ENCODE assay signal across 9 cellular contexts in genomic region chr1:201539561-201540404, GRCh38. TPM values are rescaled to one million over a fixed set of nuclear protein-coding genes. Genes with fewer than 3 reads are reported as not detected.
DNase-seq lines count a peak whose midpoint lies in the region; ATAC-seq and TF ChIP-seq lines count a peak whose summit lies in the region.
"Had no signal": no experiment of that assay in that cellular context is flagged by ENCODE, and none has a peak within 500 bp of the region (broad histone marks: within the 10 kb centered on the region; RNA-seq: fewer than 3 reads in every experiment).

No MANE protein-coding gene starts in this region.

- H3K4me3 ChIP-seq in breast epithelium: peak overlapping the region; percentile 73 to 97 (median 76)
- H3K4me3 ChIP-seq in sigmoid colon: peak overlapping the region; percentile 63 to 86 (median 72)

- H3K27me3 ChIP-seq in breast epithelium (no peaks in the 10 kb centered on the region), sigmoid colon (no peaks in the 10 kb centered on the region)

- ATAC-seq in HG03342 (IDR thresholded peaks at IDR 0.05; ENCODE audit: unreplicated experiment) (no peak), GM18520 (IDR thresholded peaks at IDR 0.05; ENCODE audit: unreplicated experiment) (no peak)

- intact Hi-C loops in breast epithelium (cut with DNase I; ENCODE audit: low total_unique reads) (loop anchor here (5.0 kb wide), 1 partner anchor 258 kb away; no protein-coding TSS in a partner anchor), sigmoid colon (cut with DNase I) (no loop called here)

- no peaks in the 10 kb centered on the region for H3K9me3 Mint-ChIP-seq in activated CD4-positive, alpha-beta T cell treated with anti-CD3 and anti-CD28 coated beads, Interleukin-2, amount 10 ng/mL, durations not matched to agents 7 days and 5 days
- H3K9me3 Mint-ChIP-seq in immature natural killer cell: no peaks in the 10 kb centered on the region

- TF ChIP-seq EP300 in sigmoid colon (IDR thresholded peaks at IDR 0.05): peak in 1 of 4 donors; percentile 18

- peak overlapping the region; percentile 57 for H3K4me3 Mint-ChIP-seq in activated CD4-positive, alpha-beta T cell treated with anti-CD3 and anti-CD28 coated beads, Interleukin-2, amount 10 ng/mL, durations not matched to agents 7 days and 5 days
- H3K4me3 Mint-ChIP-seq in immature natural killer cell: peak overlapping the region; percentile 35 to 61 (median 56)

- H3K36me3 Mint-ChIP-seq in activated CD4-positive, alpha-beta T cell treated with anti-CD3 and anti-CD28 coated beads, Interleukin-2, amount 10 ng/mL, durations not matched to agents 7 days and 5 days (ENCODE audit: low read depth): peaks cover 2% of the 10 kb centered on the region
- H3K36me3 Mint-ChIP-seq in immature natural killer cell: peaks cover 0 to 3% (median 3%) of the 10 kb centered on the region in 3 donors

- CTCF ChIA-PET in activated CD4-positive, alpha-beta T cell treated with anti-CD3 and anti-CD28 coated beads, Interleukin-2, amount 10 ng/mL, durations not matched to agents 7 days and 5 days (lab: Charles Lee): interaction anchor here (1.6 to 2.0 kb wide), 2 partner anchors 18 to 27 kb away, joined by 5 to 10 read pairs; no protein-coding TSS in a partner anchor

- H3K9me3 ChIP-seq in breast epithelium (no peaks in the 10 kb centered on the region), sigmoid colon (no peaks in the 10 kb centered on the region)

- DNase-seq in activated CD4-positive, alpha-beta T cell treated with anti-CD3 and anti-CD28 coated beads, Interleukin-2, amount 10 ng/mL, durations not matched to agents 7 days and 5 days: no peak
- no peak for DNase-seq in activated CD4-positive, alpha-beta T cell treated with anti-CD3 and anti-CD28 coated beads, Interleukin-2, amount 50 U/mL, for 4 hours
- DNase-seq in NCI-H774 (lab: John Stamatoyannopoulos, UW): peak; percentile 36
- peak in 1 of 2 donors; percentile 46 for DNase-seq in breast epithelium (ENCODE audit: low spot score in 2 of 2)
- no peak for DNase-seq in immature natural killer cell
- peak; percentile 87 for DNase-seq in sigmoid colon
- DNase-seq: DND-41 had no signal

- 2 to 4% methylated on average over 45 of the region's 45 CpGs for WGBS in sigmoid colon, 2 donors

- H3K36me3 ChIP-seq in breast epithelium (no peaks in the 10 kb centered on the region), sigmoid colon (no peaks in the 10 kb centered on the region)

- no peak overlapping the region for H3K27ac Mint-ChIP-seq in activated CD4-positive, alpha-beta T cell treated with anti-CD3 and anti-CD28 coated beads, Interleukin-2, amount 10 ng/mL, durations not matched to agents 7 days and 5 days
- no peak overlapping the region for H3K27ac Mint-ChIP-seq in immature natural killer cell

- POLR2A ChIA-PET in activated CD4-positive, alpha-beta T cell treated with anti-CD3 and anti-CD28 coated beads, Interleukin-2, amount 10 ng/mL, durations not matched to agents 7 days and 5 days (lab: Charles Lee): interaction anchor here (0.7 kb wide), 1 partner anchor 311 kb away, joined by 3 read pairs; no protein-coding TSS in a partner anchor

- TF ChIP-seq CTCF in breast epithelium (IDR thresholded peaks at IDR 0.05): no peak
- TF ChIP-seq CTCF in sigmoid colon (IDR thresholded peaks at IDR 0.05): no peak

- H3K27ac ChIP-seq in breast epithelium (peak overlapping the region; percentile 83 to 94), sigmoid colon (peak overlapping the region; percentile 87 to 95 (median 90))

- peaks cover 74% of the 10 kb centered on the region for H3K27me3 Mint-ChIP-seq in activated CD4-positive, alpha-beta T cell treated with anti-CD3 and anti-CD28 coated beads, Interleukin-2, amount 10 ng/mL, durations not matched to agents 7 days and 5 days
- peaks cover 8 to 30% (median 23%) of the 10 kb centered on the region in 3 donors for H3K27me3 Mint-ChIP-seq in immature natural killer cell (ENCODE audit: low read depth in 3 of 3)

- TF ChIP-seq POLR2A in breast epithelium (IDR thresholded peaks at IDR 0.05): no peak
- TF ChIP-seq POLR2A in sigmoid colon (IDR thresholded peaks at IDR 0.05): no peak

- H3K4me1 Mint-ChIP-seq in activated CD4-positive, alpha-beta T cell treated with anti-CD3 and anti-CD28 coated beads, Interleukin-2, amount 10 ng/mL, durations not matched to agents 7 days and 5 days: peaks cover 14% of the 10 kb centered on the region
- peaks cover 0 to 14% of the 10 kb centered on the region in 2 donors for H3K4me1 Mint-ChIP-seq in immature natural killer cell

- H3K4me1 ChIP-seq in breast epithelium: peaks cover 5 to 18% of the 10 kb centered on the region in 2 donors
- peaks cover 0 to 87% (median 64%) of the 10 kb centered on the region in 4 donors for H3K4me1 ChIP-seq in sigmoid colon

RNA-seq across cellular contexts. Expression of gene NAV1, which starts 0.9 kb away (rescaled TPM):
- 1 to 10 TPM; 2.0 to 2.7 TPM for total RNA-seq in activated CD4-positive, alpha-beta T cell treated with anti-CD3 and anti-CD28 coated beads, Interleukin-2, amount 10 ng/mL, durations not matched to agents 7 days and 5 days
- total RNA-seq in breast epithelium: 10 to 100 TPM; 11.3 to 31.5 (median 22.7) TPM
- under 1 TPM in 2 of 3 donors, not detected in 1; 0.23 to 0.56 TPM for polyA plus RNA-seq in immature natural killer cell
- total RNA-seq in sigmoid colon: 10 to 100 TPM; 17.1 to 44.9 (median 20.9) TPM
- polyA plus RNA-seq in sigmoid colon: 1 to 10 TPM; 1.8 to 8.2 (median 3.0) TPM

RNA-seq across cellular contexts. Expression of gene CSRP1, which starts 32.9 kb away (rescaled TPM):
- 10 to 100 TPM; 82.4 to 83.4 TPM for total RNA-seq in activated CD4-positive, alpha-beta T cell treated with anti-CD3 and anti-CD28 coated beads, Interleukin-2, amount 10 ng/mL, durations not matched to agents 7 days and 5 days
- total RNA-seq in breast epithelium: 1,000 to 10,000 TPM in 1 of 3 donors, 100 to 1,000 TPM in 2; 186 to 1,491 (median 767) TPM
- polyA plus RNA-seq in immature natural killer cell: 10 to 100 TPM; 58.0 to 72.9 (median 61.8) TPM
- 1,000 to 10,000 TPM; 4,737 to 8,467 (median 6,048) TPM for total RNA-seq in sigmoid colon
- 100 to 1,000 TPM; 189 to 296 (median 264) TPM for polyA plus RNA-seq in sigmoid colon

Comparison
In these comparisons a context has a peak if more than half of its experiments do, and no peak if none do; other contexts are left out.
1. DNase-seq: peak in NCI-H774 (single experiment) and sigmoid colon (single experiment); none in activated CD4-positive, alpha-beta T cell treated with anti-CD3 and anti-CD28 coated beads, Interleukin-2, amount 10 ng/mL, durations not matched to agents 7 days and 5 days (single experiment), activated CD4-positive, alpha-beta T cell treated with anti-CD3 and anti-CD28 coated beads, Interleukin-2, amount 50 U/mL, for 4 hours (0 of 2) and immature natural killer cell (0 of 3).